ENCODE assay signal across 9 cellular contexts in the genomic region with DNA sequence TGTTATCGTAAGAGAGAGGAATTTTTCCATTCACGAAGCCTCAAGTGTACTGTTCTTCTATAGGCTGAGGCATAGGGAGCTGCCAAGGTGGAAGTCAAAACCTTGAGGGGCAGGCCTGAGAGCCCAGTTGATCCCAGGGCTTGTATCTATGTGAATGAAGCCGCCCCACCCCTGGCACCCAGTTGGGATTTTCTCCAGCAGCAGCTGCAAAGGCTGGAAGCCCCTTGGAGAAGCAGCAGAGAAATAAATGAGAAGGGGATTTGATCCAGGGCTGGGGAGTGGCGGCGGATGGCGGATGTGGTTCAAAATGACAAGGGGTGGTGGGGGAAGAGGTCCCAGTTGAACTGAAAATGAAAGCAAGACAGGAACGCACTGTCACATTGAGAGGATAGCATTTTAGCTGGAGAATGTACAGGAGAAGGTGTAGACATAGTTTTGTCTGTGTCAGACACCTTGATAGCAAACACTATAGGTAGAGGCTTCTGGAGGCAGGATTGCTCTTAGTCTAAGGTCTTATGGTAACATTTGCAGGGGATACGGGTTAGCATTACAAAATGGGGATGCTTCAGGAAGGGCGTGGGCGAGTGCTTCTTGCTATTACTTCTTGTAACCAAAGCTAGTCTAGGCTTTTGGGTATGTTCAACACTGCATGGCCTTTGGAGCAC. TPM values are rescaled to one million over a fixed set of nuclear protein-coding genes. Genes with fewer than 3 reads are reported as not detected.
A peak's percentile ranks its signal among the peaks of the same experiment; 100 is the strongest.
DNase-seq lines count a peak whose midpoint lies in the region; ATAC-seq and TF ChIP-seq lines count a peak whose summit lies in the region.
"Had no signal": no experiment of that assay in that cellular context is flagged by ENCODE, and none has a peak within 500 bp of the region (broad histone marks: within the 10 kb centered on the region; RNA-seq: fewer than 3 reads in every experiment).

No MANE protein-coding gene starts in this region.

- no peaks in the 10 kb centered on the region for H3F3A ChIP-seq in MM.1S (ENCODE audit: insufficient read depth, low read length)
- no peaks in the 10 kb centered on the region for H3F3A ChIP-seq in GM23248 (ENCODE audit: insufficient read depth)

- H3K4me3 ChIP-seq in MM.1S (ENCODE audit: low read length) = peak overlapping the region; percentile 57
- no peak overlapping the region for H3K4me3 ChIP-seq in GM23248
- H3K4me3 ChIP-seq: lung had no signal

- H3K9me3 ChIP-seq in MM.1S (replicated peaks; ENCODE audit: insufficient read depth, low read length) (no peaks in the 10 kb centered on the region), GM23248 (ENCODE audit: low read depth) (no peaks in the 10 kb centered on the region)

- in situ Hi-C loops in GM23248 (cut with MboI) = no loop called here

- H3K4me1 ChIP-seq in MM.1S (ENCODE audit: low read length) = 0 out of 2 replicates have a peak, but pooled peaks cover 5% of the 10 kb centered on the region
- peaks cover 19% of the 10 kb centered on the region; the same call in 1 of the 2 replicates for H3K4me1 ChIP-seq in GM23248 (ENCODE audit: insufficient read depth)

- H3K4me1 Mint-ChIP-seq in activated T-cell treated with anti-CD3 and anti-CD28 coated beads, Interleukin-2, amount 50 U/mL, for 24 hours (ENCODE audit: low read depth) = peaks cover 72% of the 10 kb centered on the region

- peak overlapping the region; percentile 60 for H3K9ac ChIP-seq in MM.1S (ENCODE audit: low read length)
- H3K9ac ChIP-seq in GM23248 = no peak overlapping the region

- H3K27me3 ChIP-seq in MM.1S (replicated peaks; ENCODE audit: insufficient read depth, low read length) (no peaks in the 10 kb centered on the region), GM23248 (replicated peaks; ENCODE audit: insufficient read depth) (no peaks in the 10 kb centered on the region)

- peak overlapping the region; percentile 93 for H3K27ac Mint-ChIP-seq in activated T-cell treated with anti-CD3 and anti-CD28 coated beads, Interleukin-2, amount 50 U/mL, for 24 hours

- H4K20me1 ChIP-seq in MM.1S (ENCODE audit: insufficient read depth, low read length) (no peaks in the 10 kb centered on the region), GM23248 (ENCODE audit: insufficient read depth) (no peaks in the 10 kb centered on the region)

- TF ChIP-seq CTCF in MM.1S (IDR thresholded peaks at IDR 0.05; ENCODE audit: low read length) = no peak

- peak; percentile 71 for ATAC-seq in GM21447 (IDR thresholded peaks at IDR 0.05; ENCODE audit: unreplicated experiment)

- peaks cover 1% of the 10 kb centered on the region for H3K27me3 Mint-ChIP-seq in activated T-cell treated with anti-CD3 and anti-CD28 coated beads, Interleukin-2, amount 50 U/mL, for 24 hours

- peak overlapping the region; percentile 73 for H3K4me3 Mint-ChIP-seq in activated T-cell treated with anti-CD3 and anti-CD28 coated beads, Interleukin-2, amount 50 U/mL, for 24 hours

- no peaks in the 10 kb centered on the region for H3K79me2 ChIP-seq in MM.1S (ENCODE audit: low read length)
- H3K79me2 ChIP-seq in GM23248 (ENCODE audit: insufficient read depth) = 0 out of 2 replicates have a peak, but pooled peaks cover 5% of the 10 kb centered on the region

- H3K36me3 ChIP-seq in MM.1S (replicated peaks; ENCODE audit: insufficient read depth, low read length) = no peaks in the 10 kb centered on the region
- no peaks in the 10 kb centered on the region for H3K36me3 ChIP-seq in GM23248 (ENCODE audit: low read depth)

- H3K36me3 Mint-ChIP-seq in activated T-cell treated with anti-CD3 and anti-CD28 coated beads, Interleukin-2, amount 50 U/mL, for 24 hours (ENCODE audit: low read depth) = peaks cover 2% of the 10 kb centered on the region

- no peaks in the 10 kb centered on the region for H3K9me3 Mint-ChIP-seq in activated T-cell treated with anti-CD3 and anti-CD28 coated beads, Interleukin-2, amount 50 U/mL, for 24 hours

- peak; percentile 67 for DNase-seq in CD1c-positive myeloid dendritic cell (ENCODE audit: extremely low spot score)
- DNase-seq in MM.1S = peak; percentile 56
- peak; percentile 69 for DNase-seq in activated T-cell treated with anti-CD3 and anti-CD28 coated beads, Interleukin-2, amount 50 U/mL, for 24 hours
- DNase-seq in stimulated activated CD4-positive, alpha-beta T cell treated with anti-CD3 and anti-CD28 coated beads, Interleukin-12 subunit alpha, Interleukin-12 subunit beta, amount 100 ng/mL, for 48 hours (ENCODE audit: low read depth in 2 of 3, low spot score in 1 of 3) = peak; percentile 24 to 33 (median 26)
- no peak for DNase-seq in GM23248
- DNase-seq in NCI-H128 (lab: John Stamatoyannopoulos, UW; ENCODE audit: unreplicated experiment) = no peak
- no peak for DNase-seq in NCI-H2081 treated with DMSO at 0.1 percent for 48 hours (lab: John Stamatoyannopoulos, UW)

- H3K4me2 ChIP-seq in MM.1S (ENCODE audit: low read depth, low read length) = peak overlapping the region; percentile 81
- H3K4me2 ChIP-seq in GM23248 (ENCODE audit: unreplicated experiment) = no peak overlapping the region

- 98 to 100% methylated on average over 10 of the region's 10 CpGs for WGBS in GM23248 (ENCODE audit: low coverage in 1 of 2, low lambda C conversion rate in 2 of 2, missing lambda C conversion rate in 2 of 2), 2 experiments

- H3K9me2 ChIP-seq in MM.1S (replicated peaks; ENCODE audit: insufficient read depth, low read length) (no peaks in the 10 kb centered on the region), GM23248 (ENCODE audit: insufficient read depth) (no peaks in the 10 kb centered on the region)

- peak overlapping the region; percentile 97 for H2AFZ ChIP-seq in MM.1S (ENCODE audit: low read length)
- no peak overlapping the region for H2AFZ ChIP-seq in GM23248

- peak overlapping the region; percentile 53; the same call in 1 of the 2 replicates for H3K27ac ChIP-seq in MM.1S (ENCODE audit: low read length)
- no peak overlapping the region for H3K27ac ChIP-seq in GM23248

RNA-seq across cellular contexts. Expression of a gene that starts 32.6 kb away (rescaled TPM):
- 15.6 and 21.9 TPM in 2 replicates for total RNA-seq in GM23248 (2014; rRNA removed; shearing (Covaris generic))
- 9.8 and 11.7 TPM in 2 replicates for polyA plus RNA-seq in GM23248 (2016; fragmentation: Nextera tagmentation; extraction: Ambion mirVana)

Comparison
In these comparisons a context has a peak if more than half of its experiments do, and no peak if none do; other contexts are left out.
1. DNase-seq: peak in CD1c-positive myeloid dendritic cell (single experiment), MM.1S (single experiment), activated T-cell treated with anti-CD3 and anti-CD28 coated beads, Interleukin-2, amount 50 U/mL, for 24 hours (single experiment) and stimulated activated CD4-positive, alpha-beta T cell treated with anti-CD3 and anti-CD28 coated beads, Interleukin-12 subunit alpha, Interleukin-12 subunit beta, amount 100 ng/mL, for 48 hours (3 of 3); none in GM23248 (single experiment), NCI-H128 (single experiment) and NCI-H2081 treated with DMSO at 0.1 percent for 48 hours (single experiment).